ENCODE assay signal across 9 cellular contexts in the genomic region with DNA sequence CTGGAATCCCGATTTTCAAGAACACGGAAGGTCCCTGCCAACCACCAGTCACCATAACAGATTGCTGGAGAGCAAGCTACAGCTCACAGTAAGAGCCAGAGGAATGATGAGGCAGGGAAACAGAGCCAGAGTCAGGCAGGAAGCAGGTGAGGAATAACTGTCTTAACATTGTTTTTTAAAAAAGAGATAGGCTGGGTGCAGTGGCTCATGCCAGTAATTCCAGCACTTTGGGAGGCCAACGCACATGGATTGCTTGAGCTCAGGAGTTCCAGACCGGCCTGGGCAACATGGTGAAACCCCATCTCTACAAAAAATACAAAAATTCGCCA. TPM values are rescaled to one million over a fixed set of nuclear protein-coding genes. Genes with fewer than 3 reads are reported as not detected.
DNase-seq lines count a peak whose midpoint lies in the region; ATAC-seq and TF ChIP-seq lines count a peak whose summit lies in the region.
"Had no signal": no experiment of that assay in that cellular context is flagged by ENCODE, and none has a peak within 500 bp of the region (broad histone marks: within the 10 kb centered on the region; RNA-seq: fewer than 3 reads in every experiment).

No MANE protein-coding gene starts in this region.

- H3K27ac Mint-ChIP-seq in Calu3 (ENCODE audit: unreplicated experiment), result peak overlapping the region; percentile 81
- H3K27ac Mint-ChIP-seq in activated T-helper 1 cell treated with anti-CD3 and anti-CD28 coated beads, Interleukin-12 subunit alpha, Interleukin-12 subunit beta, Interleukin-2, Interleukin-4 antibody, amounts not matched to agents 30 ng/mL and 10 ng/mL and 1 ng/mL, durations not matched to agents 14 hours and 24 hours and 36 hours, result peak overlapping the region; percentile 91
- peak overlapping the region; percentile 50 to 98 (median 89) for H3K27ac Mint-ChIP-seq in naive B cell

- no peaks in the 10 kb centered on the region for H3K27me3 Mint-ChIP-seq in Calu3 (ENCODE audit: unreplicated experiment)
- H3K27me3 Mint-ChIP-seq in activated T-helper 1 cell treated with anti-CD3 and anti-CD28 coated beads, Interleukin-12 subunit alpha, Interleukin-12 subunit beta, Interleukin-2, Interleukin-4 antibody, amounts not matched to agents 30 ng/mL and 10 ng/mL and 1 ng/mL, durations not matched to agents 14 hours and 24 hours and 36 hours (ENCODE audit: insufficient read depth), result no peaks in the 10 kb centered on the region
- no peaks in the 10 kb centered on the region for H3K27me3 Mint-ChIP-seq in naive B cell

- CTCF ChIA-PET in Calu3 (lab: Charles Lee), result interaction anchor here (1.3 to 1.9 kb wide), 2 partner anchors 15 to 45 kb away, joined by 3 to 7 read pairs; no protein-coding TSS in a partner anchor

- intact Hi-C loops in Calu3 (cut with micrococcal nuclease; ENCODE audit: unreplicated experiment), result no loop called here
- intact Hi-C loops in activated T-helper 1 cell treated with anti-CD3 and anti-CD28 coated beads, Interleukin-12 subunit alpha, Interleukin-12 subunit beta, Interleukin-2, Interleukin-4 antibody, amounts not matched to agents 30 ng/mL and 10 ng/mL and 1 ng/mL, durations not matched to agents 14 hours and 24 hours and 36 hours (cut with micrococcal nuclease), result no loop called here

- H3K9me3 Mint-ChIP-seq in Calu3 (ENCODE audit: low read depth, unreplicated experiment), result no peaks in the 10 kb centered on the region
- H3K9me3 Mint-ChIP-seq in activated T-helper 1 cell treated with anti-CD3 and anti-CD28 coated beads, Interleukin-12 subunit alpha, Interleukin-12 subunit beta, Interleukin-2, Interleukin-4 antibody, amounts not matched to agents 30 ng/mL and 10 ng/mL and 1 ng/mL, durations not matched to agents 14 hours and 24 hours and 36 hours, result no peaks in the 10 kb centered on the region
- H3K9me3 Mint-ChIP-seq in naive B cell, result no peaks in the 10 kb centered on the region
- H3K9me3 Mint-ChIP-seq: neural crest cell had no signal

- no peak for DNase-seq in Calu3
- no peak for DNase-seq in activated T-helper 1 cell treated with anti-CD3 and anti-CD28 coated beads, Interleukin-12 subunit alpha, Interleukin-12 subunit beta, Interleukin-2, Interleukin-4 antibody, amounts not matched to agents 30 ng/mL and 10 ng/mL and 1 ng/mL, durations not matched to agents 14 hours and 24 hours and 36 hours (ENCODE audit: low spot score)
- DNase-seq in naive B cell, result no peak
- DNase-seq in SW480 (ENCODE audit: low spot score), result no peak
- DNase-seq in erythroblast (lab: John Stamatoyannopoulos, UW), result no peak
- DNase-seq: MG63 had no signal

- no TSS peak for BruUV-seq in Calu3 (replicated peaks; lab: Mats Ljungman, UMichigan)

- peak overlapping the region; percentile 37 for H3K4me3 Mint-ChIP-seq in Calu3 (ENCODE audit: low read depth, unreplicated experiment)
- peak overlapping the region; percentile 45 for H3K4me3 Mint-ChIP-seq in activated T-helper 1 cell treated with anti-CD3 and anti-CD28 coated beads, Interleukin-12 subunit alpha, Interleukin-12 subunit beta, Interleukin-2, Interleukin-4 antibody, amounts not matched to agents 30 ng/mL and 10 ng/mL and 1 ng/mL, durations not matched to agents 14 hours and 24 hours and 36 hours
- H3K4me3 Mint-ChIP-seq in naive B cell, result peak overlapping the region in 7 of 8 donors; percentile 73 to 94 (median 85)
- H3K4me3 Mint-ChIP-seq: neural crest cell had no signal

- no peak for TF ChIP-seq CTCF in Calu3 (IDR thresholded peaks at IDR 0.05; ENCODE audit: unreplicated experiment)

- peaks cover 85% of the 10 kb centered on the region for H3K4me1 Mint-ChIP-seq in Calu3 (ENCODE audit: low read depth, unreplicated experiment)
- H3K4me1 Mint-ChIP-seq in activated T-helper 1 cell treated with anti-CD3 and anti-CD28 coated beads, Interleukin-12 subunit alpha, Interleukin-12 subunit beta, Interleukin-2, Interleukin-4 antibody, amounts not matched to agents 30 ng/mL and 10 ng/mL and 1 ng/mL, durations not matched to agents 14 hours and 24 hours and 36 hours (ENCODE audit: low read depth), result peaks cover 81% of the 10 kb centered on the region
- H3K4me1 Mint-ChIP-seq in naive B cell, result peaks cover 72 to 91% (median 84%) of the 10 kb centered on the region in 3 donors

- TF ChIP-seq POLR2A in erythroblast (IDR thresholded peaks at IDR 0.05; ENCODE audit: low read length), result no peak

- H3K36me3 Mint-ChIP-seq in Calu3 (ENCODE audit: insufficient read depth, unreplicated experiment), result peaks cover 41% of the 10 kb centered on the region
- H3K36me3 Mint-ChIP-seq in activated T-helper 1 cell treated with anti-CD3 and anti-CD28 coated beads, Interleukin-12 subunit alpha, Interleukin-12 subunit beta, Interleukin-2, Interleukin-4 antibody, amounts not matched to agents 30 ng/mL and 10 ng/mL and 1 ng/mL, durations not matched to agents 14 hours and 24 hours and 36 hours (ENCODE audit: low read depth), result peaks cover 27% of the 10 kb centered on the region
- no peaks in the 10 kb centered on the region for H3K36me3 Mint-ChIP-seq in naive B cell

- ATAC-seq in naive B cell (ENCODE audit: low read depth in 2 of 2), result no peak
- ATAC-seq in HG03342 (IDR thresholded peaks at IDR 0.05; ENCODE audit: unreplicated experiment), result no peak
- ATAC-seq: SK-N-SH treated with all-trans-retinoic acid at 6 μM for 48 hours had no signal

RNA-seq across cellular contexts. Expression of a gene that starts 13.5 kb away (rescaled TPM):
- total RNA-seq in Calu3 (2022), result 12.0 and 14.2 TPM in 2 replicates
- total RNA-seq in activated T-helper 1 cell treated with anti-CD3 and anti-CD28 coated beads, Interleukin-12 subunit alpha, Interleukin-12 subunit beta, Interleukin-2, Interleukin-4 antibody, amounts not matched to agents 30 ng/mL and 10 ng/mL and 1 ng/mL, durations not matched to agents 14 hours and 24 hours and 36 hours, result 5.6 and 8.8 TPM in 2 replicates
- polyA plus RNA-seq in naive B cell (ENCODE audit: low read depth in 6 of 6), result 10 to 100 TPM in 5 of 6 donors, not detected in 1; 11.0 to 18.5 (median 14.7) TPM

RNA-seq across cellular contexts. Expression of a gene that starts 24.0 kb away (rescaled TPM):
- total RNA-seq in Calu3 (2022), result 24.5 and 24.8 TPM in 2 replicates
- 17.3 and 24.9 TPM in 2 replicates for total RNA-seq in activated T-helper 1 cell treated with anti-CD3 and anti-CD28 coated beads, Interleukin-12 subunit alpha, Interleukin-12 subunit beta, Interleukin-2, Interleukin-4 antibody, amounts not matched to agents 30 ng/mL and 10 ng/mL and 1 ng/mL, durations not matched to agents 14 hours and 24 hours and 36 hours
- polyA plus RNA-seq in naive B cell (ENCODE audit: low read depth in 6 of 6), result 10 to 100 TPM; 39.9 to 54.0 (median 40.7) TPM

RNA-seq across cellular contexts. Expression of a gene that starts 36.1 kb away (rescaled TPM):
- not detected in 2 replicates for total RNA-seq in Calu3 (2022)
- 76.7 and 78.3 TPM in 2 replicates for total RNA-seq in activated T-helper 1 cell treated with anti-CD3 and anti-CD28 coated beads, Interleukin-12 subunit alpha, Interleukin-12 subunit beta, Interleukin-2, Interleukin-4 antibody, amounts not matched to agents 30 ng/mL and 10 ng/mL and 1 ng/mL, durations not matched to agents 14 hours and 24 hours and 36 hours
- polyA plus RNA-seq in naive B cell (ENCODE audit: low read depth in 6 of 6), result 1 to 10 TPM in 5 of 6 donors, under 1 TPM in 1; 0.66 to 4.7 (median 1.3) TPM
- total RNA-seq: neural crest cell had no signal

RNA-seq across cellular contexts. Expression of a gene that starts 53.9 kb away (rescaled TPM):
- total RNA-seq in Calu3 (2022), result 181 and 197 TPM in 2 replicates
- 308 and 310 TPM in 2 replicates for total RNA-seq in activated T-helper 1 cell treated with anti-CD3 and anti-CD28 coated beads, Interleukin-12 subunit alpha, Interleukin-12 subunit beta, Interleukin-2, Interleukin-4 antibody, amounts not matched to agents 30 ng/mL and 10 ng/mL and 1 ng/mL, durations not matched to agents 14 hours and 24 hours and 36 hours
- polyA plus RNA-seq in naive B cell (ENCODE audit: low read depth in 6 of 6), result 100 to 1,000 TPM in 1 of 6 donors, 10 to 100 TPM in 5; 34.1 to 110 (median 80.3) TPM

RNA-seq across cellular contexts. Expression of a gene that starts 54.0 kb away (rescaled TPM):
- total RNA-seq in Calu3 (2022), result 5.0 and 5.5 TPM in 2 replicates
- total RNA-seq in activated T-helper 1 cell treated with anti-CD3 and anti-CD28 coated beads, Interleukin-12 subunit alpha, Interleukin-12 subunit beta, Interleukin-2, Interleukin-4 antibody, amounts not matched to agents 30 ng/mL and 10 ng/mL and 1 ng/mL, durations not matched to agents 14 hours and 24 hours and 36 hours, result 2.4 and 3.0 TPM in 2 replicates
- 1 to 10 TPM in 3 of 6 donors, under 1 TPM in 2, not detected in 1; 0.47 to 2.6 (median 1.6) TPM for polyA plus RNA-seq in naive B cell (ENCODE audit: low read depth in 6 of 6)

Comparison
In these comparisons a context has a peak if more than half of its experiments do, and no peak if none do; other contexts are left out.
1. RNA of a gene that starts 36.1 kb away (total RNA-seq): 76.7 to 78.3 TPM in activated T-helper 1 cell treated with anti-CD3 and anti-CD28 coated beads, Interleukin-12 subunit alpha, Interleukin-12 subunit beta, Interleukin-2, Interleukin-4 antibody, amounts not matched to agents 30 ng/mL and 10 ng/mL and 1 ng/mL, durations not matched to agents 14 hours and 24 hours and 36 hours; not detected in Calu3; every median in the first group is over 10 times any median in the second.
2. Peak in every context shown above with its lines, with median percentiles within 50 percentile points of each other: H3K27ac Mint-ChIP-seq and H3K4me3 Mint-ChIP-seq.